16 cellular contexts compared by ENCODE assay signal in the genomic region with DNA sequence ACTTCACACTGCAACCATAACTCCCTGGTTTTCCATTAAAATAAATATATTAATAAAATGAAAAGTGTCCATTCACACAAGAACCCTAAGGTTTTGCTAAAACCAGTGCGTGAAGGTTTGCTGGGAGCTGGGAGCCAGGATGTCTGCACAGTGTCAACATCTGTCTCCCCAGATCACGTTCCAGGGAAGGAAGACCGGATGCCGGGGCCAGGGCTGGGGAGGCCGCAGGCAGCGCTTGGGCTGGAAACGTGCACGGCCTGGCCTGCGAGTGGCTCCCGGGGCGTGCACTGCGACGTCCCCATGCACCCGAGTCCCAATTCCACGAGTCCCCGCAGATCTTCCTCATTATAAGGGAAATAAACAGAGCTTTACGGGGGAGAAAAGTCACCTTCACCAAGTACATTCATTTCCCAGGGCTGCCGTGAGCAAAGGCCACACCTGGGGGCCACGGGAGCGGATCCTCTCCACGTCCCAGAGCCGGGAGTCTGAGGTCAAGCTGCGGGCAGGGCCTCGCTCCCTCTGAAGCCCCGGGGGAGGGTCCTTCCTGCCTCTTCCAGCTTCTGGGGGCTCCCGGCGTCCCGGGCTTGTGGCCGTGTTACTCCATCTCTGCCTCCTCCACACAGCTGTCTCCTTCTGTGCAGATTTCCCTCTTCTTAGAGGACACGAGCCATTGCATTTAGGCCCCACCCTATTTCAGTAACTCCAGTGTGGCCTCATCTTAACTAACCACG. TPM values are rescaled to one million over a fixed set of nuclear protein-coding genes. Genes with fewer than 3 reads are reported as not detected.
DNase-seq lines count a peak whose midpoint lies in the region; ATAC-seq and TF ChIP-seq lines count a peak whose summit lies in the region.
"Had no signal": no experiment of that assay in that cellular context is flagged by ENCODE, and none has a peak within 500 bp of the region (broad histone marks: within the 10 kb centered on the region; RNA-seq: fewer than 3 reads in every experiment).

No MANE protein-coding gene starts in this region.

- H3K36me3 ChIP-seq in lower lobe of right lung (no peaks in the 10 kb centered on the region), upper lobe of right lung (no peaks in the 10 kb centered on the region)

- H3K27me3 ChIP-seq in lower lobe of right lung (ENCODE audit: low read depth): no peaks in the 10 kb centered on the region
- H3K27me3 ChIP-seq in upper lobe of right lung: no peaks in the 10 kb centered on the region

- H3K4me1 ChIP-seq in lower lobe of right lung (peaks cover 12% of the 10 kb centered on the region), upper lobe of right lung (no peaks in the 10 kb centered on the region)
- H3K4me1 ChIP-seq: parathyroid adenoma had no signal

- H3K9me3 ChIP-seq in lower lobe of right lung (no peaks in the 10 kb centered on the region), upper lobe of right lung (no peaks in the 10 kb centered on the region)

- H3K36me3 Mint-ChIP-seq in glutamatergic neuron (ENCODE audit: unreplicated experiment): peaks cover 17% of the 10 kb centered on the region

- H3K27ac ChIP-seq in lower lobe of right lung (peak overlapping the region; percentile 53), upper lobe of right lung (no peak overlapping the region)
- H3K27ac ChIP-seq: 22Rv1, parathyroid adenoma had no signal

- H3K9me3 Mint-ChIP-seq in glutamatergic neuron (ENCODE audit: unreplicated experiment): peaks cover 15% of the 10 kb centered on the region

- TF ChIP-seq CTCF in glutamatergic neuron (IDR thresholded peaks at IDR 0.05; ENCODE audit: partially characterized antibody, unreplicated experiment) (no peak), lower lobe of right lung (IDR thresholded peaks at IDR 0.05) (no peak), upper lobe of right lung (IDR thresholded peaks at IDR 0.05) (no peak)

- peaks cover 4% of the 10 kb centered on the region for H3K4me1 Mint-ChIP-seq in glutamatergic neuron (ENCODE audit: low read depth, unreplicated experiment)
- H3K4me1 Mint-ChIP-seq: activated CD4-positive, alpha-beta T cell treated with anti-CD3 and anti-CD28 coated beads, Interleukin-2, amount 10 ng/mL, durations not matched to agents 7 days and 5 days had no signal

- peak overlapping the region; percentile 34 for H3K4me3 Mint-ChIP-seq in glutamatergic neuron (ENCODE audit: unreplicated experiment)
- H3K4me3 Mint-ChIP-seq: activated CD4-positive, alpha-beta T cell treated with anti-CD3 and anti-CD28 coated beads, Interleukin-2, amount 10 ng/mL, durations not matched to agents 7 days and 5 days; dendritic cell treated with granulocyte-macrophage colony-stimulating factor and Interleukin-4, amounts not matched to agents 40 ng/mL and 50 ng/mL, for 4 days had no signal

- H3K4me3 ChIP-seq in lower lobe of right lung (no peak overlapping the region), upper lobe of right lung (no peak overlapping the region)

- H3K27me3 Mint-ChIP-seq in glutamatergic neuron (ENCODE audit: unreplicated experiment): peaks cover 6% of the 10 kb centered on the region
- H3K27me3 Mint-ChIP-seq: activated CD4-positive, alpha-beta T cell treated with anti-CD3 and anti-CD28 coated beads, Interleukin-2, amount 10 ng/mL, durations not matched to agents 7 days and 5 days had no signal

- intact Hi-C loops in lower lobe of right lung (cut with DNase I) (no loop called here), upper lobe of right lung (cut with DNase I) (no loop called here)

- peak overlapping the region; percentile 22 for H3K27ac Mint-ChIP-seq in glutamatergic neuron (ENCODE audit: unreplicated experiment)
- H3K27ac Mint-ChIP-seq: activated CD4-positive, alpha-beta T cell treated with anti-CD3 and anti-CD28 coated beads, Interleukin-2, amount 10 ng/mL, durations not matched to agents 7 days and 5 days; dendritic cell treated with granulocyte-macrophage colony-stimulating factor and Interleukin-4, amounts not matched to agents 40 ng/mL and 50 ng/mL, for 4 days had no signal

- ATAC-seq in lower lobe of right lung: no peak
- peak; percentile 45 for ATAC-seq in upper lobe of right lung

- DNase-seq in DMS53 (lab: John Stamatoyannopoulos, UW) (peak; percentile 24), DMS53 treated with DMSO at 0.1 percent for 48 hours (lab: John Stamatoyannopoulos, UW; ENCODE audit: unreplicated experiment) (no peak), glutamatergic neuron (peak; percentile 16), lower lobe of right lung (no peak), upper lobe of right lung (no peak), RPMI8226 (no peak), HK-2 (ENCODE audit: unreplicated experiment) (no peak)
- no peak for DNase-seq in activated effector memory CD4-positive, alpha-beta T cell treated with anti-CD3 and anti-CD28 coated beads, Interleukin-2, amount 50 U/mL, for 16 hours
- DNase-seq: activated CD4-positive, alpha-beta T cell treated with anti-CD3 and anti-CD28 coated beads, Interleukin-2, amount 10 ng/mL, durations not matched to agents 7 days and 5 days; activated CD8-positive, alpha-beta memory T cell treated with anti-CD3 and anti-CD28 coated beads, Interleukin-2, amount 50 U/mL, for 48 hours; activated naive CD4-positive, alpha-beta T cell treated with Interleukin-2 at 50 U/mL for 16 hours; islet precursor cell; NCI-H2081 treated with DMSO at 0.1 percent for 48 hours had no signal

RNA-seq across cellular contexts. Expression of a gene that starts 12.9 kb away (rescaled TPM):
- 343 TPM for total RNA-seq in glutamatergic neuron (ENCODE audit: unreplicated experiment)
- 24.0 TPM for total RNA-seq in lower lobe of right lung
- total RNA-seq in upper lobe of right lung: 37.8 TPM
- total RNA-seq: activated CD4-positive, alpha-beta T cell treated with anti-CD3 and anti-CD28 coated beads, Interleukin-2, amount 10 ng/mL, durations not matched to agents 7 days and 5 days had no signal

RNA-seq across cellular contexts. Expression of a gene that starts 39.0 kb away (rescaled TPM):
- total RNA-seq in glutamatergic neuron (ENCODE audit: unreplicated experiment): 9.6 TPM
- total RNA-seq in lower lobe of right lung: 2.2 TPM
- total RNA-seq in upper lobe of right lung: 2.6 TPM
- total RNA-seq: activated CD4-positive, alpha-beta T cell treated with anti-CD3 and anti-CD28 coated beads, Interleukin-2, amount 10 ng/mL, durations not matched to agents 7 days and 5 days had no signal

RNA-seq across cellular contexts. Expression of a gene that starts 48.3 kb away (rescaled TPM):
- 1.7 TPM for total RNA-seq in glutamatergic neuron (ENCODE audit: unreplicated experiment)
- total RNA-seq in lower lobe of right lung: 0.92 TPM
- 1.2 TPM for total RNA-seq in upper lobe of right lung

RNA-seq across cellular contexts. Expression of a gene that starts 59.3 kb away (rescaled TPM):
- total RNA-seq in glutamatergic neuron (ENCODE audit: unreplicated experiment) (20.0 TPM), lower lobe of right lung (18.8 TPM), upper lobe of right lung (19.9 TPM)

Comparison
In these comparisons a context has a peak if more than half of its experiments do, and no peak if none do; other contexts are left out.
1. DNase-seq: peak in DMS53 (single experiment) and glutamatergic neuron (single experiment); none in DMS53 treated with DMSO at 0.1 percent for 48 hours (single experiment), lower lobe of right lung (single experiment), upper lobe of right lung (single experiment), RPMI8226 (single experiment), activated effector memory CD4-positive, alpha-beta T cell treated with anti-CD3 and anti-CD28 coated beads, Interleukin-2, amount 50 U/mL, for 16 hours (single experiment) and HK-2 (single experiment).